ENCODE assay signal across 1 cellular context in the genomic region with DNA sequence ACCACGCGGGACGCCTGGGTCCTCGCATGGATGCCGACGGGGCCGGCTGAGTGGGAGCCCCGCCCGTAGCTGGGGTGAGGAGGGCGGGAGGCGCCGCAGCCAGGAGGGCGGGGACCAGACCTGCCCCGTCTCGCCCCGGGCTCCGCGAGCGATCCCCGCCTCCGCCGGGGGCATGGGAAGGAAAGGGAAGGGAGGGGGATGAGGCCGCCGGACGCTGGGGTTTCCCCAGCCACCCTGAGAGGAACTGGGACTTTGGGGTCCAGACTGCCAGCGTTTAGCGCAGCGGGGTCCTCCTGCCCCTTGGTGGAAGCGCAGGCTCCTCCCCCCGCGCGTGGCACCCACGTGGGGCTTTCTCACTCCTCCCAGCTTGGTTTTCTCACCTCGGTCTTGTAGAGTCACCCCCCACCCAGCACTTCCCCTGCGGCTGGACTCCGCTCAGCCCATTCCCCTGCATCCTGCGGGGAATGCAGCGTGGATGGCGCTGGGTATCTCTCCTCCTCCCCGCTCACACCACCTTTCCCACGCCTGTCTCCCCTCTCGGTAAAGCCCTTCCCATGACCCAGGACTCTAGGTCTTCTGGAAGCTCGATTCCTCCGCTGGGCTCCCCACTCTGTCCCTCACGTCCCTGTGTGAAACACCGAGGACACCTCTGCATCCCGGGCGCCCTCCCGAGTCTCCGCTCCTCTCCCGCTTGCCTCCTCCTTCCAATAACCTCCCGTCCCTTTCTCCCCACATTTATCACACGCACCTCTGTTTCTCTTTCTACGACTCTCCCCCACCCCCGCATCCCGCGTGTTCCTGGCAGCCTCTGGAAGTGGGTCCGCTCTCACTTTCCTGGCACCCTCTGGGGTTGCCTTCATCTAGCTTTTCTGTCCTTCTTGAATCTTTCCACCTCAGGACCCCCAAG.
A peak's percentile ranks its signal among the peaks of the same experiment; 100 is the strongest.
TF ChIP-seq lines count a peak whose summit lies in the region.

No MANE protein-coding gene starts in this region.

TF ChIP-seq in K562, 482 proteins besides CTCF, POLR2A, EP300 and RAD21 (continued from another document and continues in another):
- TF ChIP-seq EP400 (IDR thresholded peaks at IDR 0.05): peak; percentile 6; the same call in 1 of the 2 replicates
- no peak for TF ChIP-seq EWSR1 (IDR thresholded peaks at IDR 0.05; ENCODE audit: borderline replicate concordance, low read depth, partially characterized antibody)
- 0 out of 2 replicates have a peak, but pooled peaks have one; percentile 80 for TF ChIP-seq RBM14 (IDR thresholded peaks at IDR 0.05; ENCODE audit: borderline replicate concordance, insufficient read depth, low read depth, low read length)
- no peak for TF ChIP-seq CBX2 (IDR thresholded peaks at IDR 0.05; ENCODE audit: insufficient read depth, low read length, poor library complexity, severe bottlenecking)
- TF ChIP-seq NRF1 (conservative IDR thresholded peaks at IDR 0.05 in 1 of 2, IDR thresholded peaks at IDR 0.05 in 1 of 2): peak in 1 of 2 experiments; percentile 60; a peak in 3 of 4 replicates
- TF ChIP-seq ZNF707 (CRISPR knock-in tag; conservative IDR thresholded peaks at IDR 0.05): no peak
- TF ChIP-seq POLR2AphosphoS5 (IDR thresholded peaks at IDR 0.05; ENCODE audit: control insufficient read depth, insufficient read depth, low read depth, low read length): peak; percentile 50; the same call in 1 of the 2 replicates
- TF ChIP-seq ZNF583 (CRISPR knock-in tag; IDR thresholded peaks at IDR 0.05): no peak
- TF ChIP-seq, protein P1, sequence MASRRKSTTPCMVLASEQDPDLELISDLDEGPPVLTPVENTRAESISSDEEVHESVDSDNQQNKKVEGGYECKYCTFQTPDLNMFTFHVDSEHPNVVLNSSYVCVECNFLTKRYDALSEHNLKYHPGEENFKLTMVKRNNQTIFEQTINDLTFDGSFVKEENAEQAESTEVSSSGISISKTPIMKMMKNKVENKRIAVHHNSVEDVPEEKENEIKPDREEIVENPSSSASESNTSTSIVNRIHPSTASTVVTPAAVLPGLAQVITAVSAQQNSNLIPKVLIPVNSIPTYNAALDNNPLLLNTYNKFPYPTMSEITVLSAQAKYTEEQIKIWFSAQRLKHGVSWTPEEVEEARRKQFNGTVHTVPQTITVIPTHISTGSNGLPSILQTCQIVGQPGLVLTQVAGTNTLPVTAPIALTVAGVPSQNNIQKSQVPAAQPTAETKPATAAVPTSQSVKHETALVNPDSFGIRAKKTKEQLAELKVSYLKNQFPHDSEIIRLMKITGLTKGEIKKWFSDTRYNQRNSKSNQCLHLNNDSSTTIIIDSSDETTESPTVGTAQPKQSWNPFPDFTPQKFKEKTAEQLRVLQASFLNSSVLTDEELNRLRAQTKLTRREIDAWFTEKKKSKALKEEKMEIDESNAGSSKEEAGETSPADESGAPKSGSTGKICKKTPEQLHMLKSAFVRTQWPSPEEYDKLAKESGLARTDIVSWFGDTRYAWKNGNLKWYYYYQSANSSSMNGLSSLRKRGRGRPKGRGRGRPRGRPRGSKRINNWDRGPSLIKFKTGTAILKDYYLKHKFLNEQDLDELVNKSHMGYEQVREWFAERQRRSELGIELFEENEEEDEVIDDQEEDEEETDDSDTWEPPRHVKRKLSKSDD (conservative IDR thresholded peaks at IDR 0.05; ENCODE audit: low read length): no peak
- TF ChIP-seq, protein P2, sequence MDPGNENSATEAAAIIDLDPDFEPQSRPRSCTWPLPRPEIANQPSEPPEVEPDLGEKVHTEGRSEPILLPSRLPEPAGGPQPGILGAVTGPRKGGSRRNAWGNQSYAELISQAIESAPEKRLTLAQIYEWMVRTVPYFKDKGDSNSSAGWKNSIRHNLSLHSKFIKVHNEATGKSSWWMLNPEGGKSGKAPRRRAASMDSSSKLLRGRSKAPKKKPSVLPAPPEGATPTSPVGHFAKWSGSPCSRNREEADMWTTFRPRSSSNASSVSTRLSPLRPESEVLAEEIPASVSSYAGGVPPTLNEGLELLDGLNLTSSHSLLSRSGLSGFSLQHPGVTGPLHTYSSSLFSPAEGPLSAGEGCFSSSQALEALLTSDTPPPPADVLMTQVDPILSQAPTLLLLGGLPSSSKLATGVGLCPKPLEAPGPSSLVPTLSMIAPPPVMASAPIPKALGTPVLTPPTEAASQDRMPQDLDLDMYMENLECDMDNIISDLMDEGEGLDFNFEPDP (CRISPR knock-in tag; IDR thresholded peaks at IDR 0.05): no peak
- TF ChIP-seq HMGN3 (IDR thresholded peaks at IDR 0.05; ENCODE audit: borderline replicate concordance, extremely low read depth, insufficient read length, low read depth, low read length): peak; percentile 62
- TF ChIP-seq YY1 (IDR thresholded peaks at IDR 0.05; ENCODE audit: borderline replicate concordance in 1 of 3, control insufficient read depth in 1 of 3, extremely low read depth in 1 of 3, insufficient read depth in 3 of 3, insufficient read length in 1 of 3, insufficient replicate concordance in 2 of 3, low read depth in 1 of 3, low read length in 2 of 3): peak in 1 of 3 experiments; percentile 5
- TF ChIP-seq SIX5 (IDR thresholded peaks at IDR 0.05; ENCODE audit: borderline replicate concordance in 1 of 2, insufficient read depth in 1 of 2, low read depth in 1 of 2, low read length in 2 of 2): no peak
- TF ChIP-seq CCNT2 (IDR thresholded peaks at IDR 0.05; ENCODE audit: borderline replicate concordance, extremely low read depth, insufficient read length, low read depth, low read length): peak; percentile 65
- no peak for TF ChIP-seq FOXA3 (CRISPR knock-in tag; conservative IDR thresholded peaks at IDR 0.05 in 1 of 2, IDR thresholded peaks at IDR 0.05 in 1 of 2)
- TF ChIP-seq SRSF9 (IDR thresholded peaks at IDR 0.05; ENCODE audit: borderline replicate concordance, low read depth, low read length): no peak
- TF ChIP-seq, protein P3, sequence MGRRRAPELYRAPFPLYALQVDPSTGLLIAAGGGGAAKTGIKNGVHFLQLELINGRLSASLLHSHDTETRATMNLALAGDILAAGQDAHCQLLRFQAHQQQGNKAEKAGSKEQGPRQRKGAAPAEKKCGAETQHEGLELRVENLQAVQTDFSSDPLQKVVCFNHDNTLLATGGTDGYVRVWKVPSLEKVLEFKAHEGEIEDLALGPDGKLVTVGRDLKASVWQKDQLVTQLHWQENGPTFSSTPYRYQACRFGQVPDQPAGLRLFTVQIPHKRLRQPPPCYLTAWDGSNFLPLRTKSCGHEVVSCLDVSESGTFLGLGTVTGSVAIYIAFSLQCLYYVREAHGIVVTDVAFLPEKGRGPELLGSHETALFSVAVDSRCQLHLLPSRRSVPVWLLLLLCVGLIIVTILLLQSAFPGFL (CRISPR knock-in tag; IDR thresholded peaks at IDR 0.05): no peak
- no peak for TF ChIP-seq TAF15 (IDR thresholded peaks at IDR 0.05; ENCODE audit: low read depth, low read length)
- no peak for TF ChIP-seq RBM34 (IDR thresholded peaks at IDR 0.05; ENCODE audit: borderline replicate concordance, insufficient read depth, low read length)
- TF ChIP-seq ZEB2 (IDR thresholded peaks at IDR 0.05): no peak
- no peak for TF ChIP-seq KLF10 (CRISPR knock-in tag; IDR thresholded peaks at IDR 0.05)
- 0 out of 2 replicates have a peak, but pooled peaks have one; percentile 31 for TF ChIP-seq RAD51 (IDR thresholded peaks at IDR 0.05; ENCODE audit: borderline replicate concordance, low read depth)
- TF ChIP-seq, protein P4, sequence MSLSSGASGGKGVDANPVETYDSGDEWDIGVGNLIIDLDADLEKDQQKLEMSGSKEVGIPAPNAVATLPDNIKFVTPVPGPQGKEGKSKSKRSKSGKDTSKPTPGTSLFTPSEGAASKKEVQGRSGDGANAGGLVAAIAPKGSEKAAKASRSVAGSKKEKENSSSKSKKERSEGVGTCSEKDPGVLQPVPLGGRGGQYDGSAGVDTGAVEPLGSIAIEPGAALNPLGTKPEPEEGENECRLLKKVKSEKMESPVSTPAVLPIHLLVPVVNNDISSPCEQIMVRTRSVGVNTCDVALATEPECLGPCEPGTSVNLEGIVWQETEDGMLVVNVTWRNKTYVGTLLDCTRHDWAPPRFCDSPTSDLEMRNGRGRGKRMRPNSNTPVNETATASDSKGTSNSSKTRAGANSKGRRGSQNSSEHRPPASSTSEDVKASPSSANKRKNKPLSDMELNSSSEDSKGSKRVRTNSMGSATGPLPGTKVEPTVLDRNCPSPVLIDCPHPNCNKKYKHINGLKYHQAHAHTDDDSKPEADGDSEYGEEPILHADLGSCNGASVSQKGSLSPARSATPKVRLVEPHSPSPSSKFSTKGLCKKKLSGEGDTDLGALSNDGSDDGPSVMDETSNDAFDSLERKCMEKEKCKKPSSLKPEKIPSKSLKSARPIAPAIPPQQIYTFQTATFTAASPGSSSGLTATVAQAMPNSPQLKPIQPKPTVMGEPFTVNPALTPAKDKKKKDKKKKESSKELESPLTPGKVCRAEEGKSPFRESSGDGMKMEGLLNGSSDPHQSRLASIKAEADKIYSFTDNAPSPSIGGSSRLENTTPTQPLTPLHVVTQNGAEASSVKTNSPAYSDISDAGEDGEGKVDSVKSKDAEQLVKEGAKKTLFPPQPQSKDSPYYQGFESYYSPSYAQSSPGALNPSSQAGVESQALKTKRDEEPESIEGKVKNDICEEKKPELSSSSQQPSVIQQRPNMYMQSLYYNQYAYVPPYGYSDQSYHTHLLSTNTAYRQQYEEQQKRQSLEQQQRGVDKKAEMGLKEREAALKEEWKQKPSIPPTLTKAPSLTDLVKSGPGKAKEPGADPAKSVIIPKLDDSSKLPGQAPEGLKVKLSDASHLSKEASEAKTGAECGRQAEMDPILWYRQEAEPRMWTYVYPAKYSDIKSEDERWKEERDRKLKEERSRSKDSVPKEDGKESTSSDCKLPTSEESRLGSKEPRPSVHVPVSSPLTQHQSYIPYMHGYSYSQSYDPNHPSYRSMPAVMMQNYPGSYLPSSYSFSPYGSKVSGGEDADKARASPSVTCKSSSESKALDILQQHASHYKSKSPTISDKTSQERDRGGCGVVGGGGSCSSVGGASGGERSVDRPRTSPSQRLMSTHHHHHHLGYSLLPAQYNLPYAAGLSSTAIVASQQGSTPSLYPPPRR (CRISPR knock-in tag; IDR thresholded peaks at IDR 0.05; ENCODE audit: borderline replicate concordance): no peak
- no peak for TF ChIP-seq TEAD1 (CRISPR knock-in tag; IDR thresholded peaks at IDR 0.05)
- peak; percentile 79; the same call in 1 of the 2 replicates for TF ChIP-seq ZBTB7A (IDR thresholded peaks at IDR 0.05; ENCODE audit: borderline replicate concordance, control insufficient read depth, low read depth, low read length)
- TF ChIP-seq, protein P5, sequence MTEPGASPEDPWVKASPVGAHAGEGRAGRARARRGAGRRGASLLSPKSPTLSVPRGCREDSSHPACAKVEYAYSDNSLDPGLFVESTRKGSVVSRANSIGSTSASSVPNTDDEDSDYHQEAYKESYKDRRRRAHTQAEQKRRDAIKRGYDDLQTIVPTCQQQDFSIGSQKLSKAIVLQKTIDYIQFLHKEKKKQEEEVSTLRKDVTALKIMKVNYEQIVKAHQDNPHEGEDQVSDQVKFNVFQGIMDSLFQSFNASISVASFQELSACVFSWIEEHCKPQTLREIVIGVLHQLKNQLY (CRISPR knock-in tag; conservative IDR thresholded peaks at IDR 0.05): 0 out of 4 replicates have a peak, but pooled peaks of 1 of the 2 experiments have one; percentile 14
- no peak for TF ChIP-seq ZNF165 (CRISPR knock-in tag; IDR thresholded peaks at IDR 0.05; ENCODE audit: borderline replicate concordance)
- TF ChIP-seq GATA2 (CRISPR knock-in tag; IDR thresholded peaks at IDR 0.05): no peak
- TF ChIP-seq, protein P6, sequence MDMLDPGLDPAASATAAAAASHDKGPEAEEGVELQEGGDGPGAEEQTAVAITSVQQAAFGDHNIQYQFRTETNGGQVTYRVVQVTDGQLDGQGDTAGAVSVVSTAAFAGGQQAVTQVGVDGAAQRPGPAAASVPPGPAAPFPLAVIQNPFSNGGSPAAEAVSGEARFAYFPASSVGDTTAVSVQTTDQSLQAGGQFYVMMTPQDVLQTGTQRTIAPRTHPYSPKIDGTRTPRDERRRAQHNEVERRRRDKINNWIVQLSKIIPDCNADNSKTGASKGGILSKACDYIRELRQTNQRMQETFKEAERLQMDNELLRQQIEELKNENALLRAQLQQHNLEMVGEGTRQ (CRISPR knock-in tag; IDR thresholded peaks at IDR 0.05): peak; percentile 46; the same call in 1 of the 2 replicates
- TF ChIP-seq FOXM1 (IDR thresholded peaks at IDR 0.05; ENCODE audit: low read depth): no peak
- no peak for TF ChIP-seq FOXM1 (CRISPR knock-in tag; IDR thresholded peaks at IDR 0.05; ENCODE audit: low read depth)
- TF ChIP-seq XRCC4 (IDR thresholded peaks at IDR 0.05; ENCODE audit: extremely low read depth, insufficient read depth, insufficient read length): no peak
- TF ChIP-seq MYC (IDR thresholded peaks at IDR 0.05; ENCODE audit: low read depth, low read length): peak; percentile 9; the same call in 1 of the 2 replicates
- TF ChIP-seq MYC (CRISPR knock-in tag; IDR thresholded peaks at IDR 0.05; ENCODE audit: borderline replicate concordance, low read depth): no peak
- TF ChIP-seq, protein P7, sequence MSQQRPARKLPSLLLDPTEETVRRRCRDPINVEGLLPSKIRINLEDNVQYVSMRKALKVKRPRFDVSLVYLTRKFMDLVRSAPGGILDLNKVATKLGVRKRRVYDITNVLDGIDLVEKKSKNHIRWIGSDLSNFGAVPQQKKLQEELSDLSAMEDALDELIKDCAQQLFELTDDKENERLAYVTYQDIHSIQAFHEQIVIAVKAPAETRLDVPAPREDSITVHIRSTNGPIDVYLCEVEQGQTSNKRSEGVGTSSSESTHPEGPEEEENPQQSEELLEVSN (IDR thresholded peaks at IDR 0.05; ENCODE audit: borderline replicate concordance in 1 of 2, extremely low read depth in 1 of 2, insufficient read depth in 1 of 2, insufficient read length in 1 of 2, low read depth in 1 of 2, low read length in 1 of 2, poor library complexity in 1 of 2, severe bottlenecking in 1 of 2): peak; percentile 38 to 67
- TF ChIP-seq, protein P8, sequence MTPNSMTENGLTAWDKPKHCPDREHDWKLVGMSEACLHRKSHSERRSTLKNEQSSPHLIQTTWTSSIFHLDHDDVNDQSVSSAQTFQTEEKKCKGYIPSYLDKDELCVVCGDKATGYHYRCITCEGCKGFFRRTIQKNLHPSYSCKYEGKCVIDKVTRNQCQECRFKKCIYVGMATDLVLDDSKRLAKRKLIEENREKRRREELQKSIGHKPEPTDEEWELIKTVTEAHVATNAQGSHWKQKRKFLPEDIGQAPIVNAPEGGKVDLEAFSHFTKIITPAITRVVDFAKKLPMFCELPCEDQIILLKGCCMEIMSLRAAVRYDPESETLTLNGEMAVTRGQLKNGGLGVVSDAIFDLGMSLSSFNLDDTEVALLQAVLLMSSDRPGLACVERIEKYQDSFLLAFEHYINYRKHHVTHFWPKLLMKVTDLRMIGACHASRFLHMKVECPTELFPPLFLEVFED (CRISPR knock-in tag; conservative IDR thresholded peaks at IDR 0.05): 0 out of 2 replicates have a peak, but pooled peaks have one; percentile 31
- no peak for TF ChIP-seq TSC22D4 (tag; IDR thresholded peaks at IDR 0.05)
- TF ChIP-seq TBP (optimal IDR thresholded peaks at IDR 0.05; ENCODE audit: low read depth, low read length): no peak
- TF ChIP-seq, protein P9, sequence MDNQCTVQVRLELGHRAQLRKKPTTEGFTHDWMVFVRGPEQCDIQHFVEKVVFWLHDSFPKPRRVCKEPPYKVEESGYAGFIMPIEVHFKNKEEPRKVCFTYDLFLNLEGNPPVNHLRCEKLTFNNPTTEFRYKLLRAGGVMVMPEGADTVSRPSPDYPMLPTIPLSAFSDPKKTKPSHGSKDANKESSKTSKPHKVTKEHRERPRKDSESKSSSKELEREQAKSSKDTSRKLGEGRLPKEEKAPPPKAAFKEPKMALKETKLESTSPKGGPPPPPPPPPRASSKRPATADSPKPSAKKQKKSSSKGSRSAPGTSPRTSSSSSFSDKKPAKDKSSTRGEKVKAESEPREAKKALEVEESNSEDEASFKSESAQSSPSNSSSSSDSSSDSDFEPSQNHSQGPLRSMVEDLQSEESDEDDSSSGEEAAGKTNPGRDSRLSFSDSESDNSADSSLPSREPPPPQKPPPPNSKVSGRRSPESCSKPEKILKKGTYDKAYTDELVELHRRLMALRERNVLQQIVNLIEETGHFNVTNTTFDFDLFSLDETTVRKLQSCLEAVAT (IDR thresholded peaks at IDR 0.05): peak in 1 of 2 experiments; percentile 53; a peak in 2 of 4 replicates
